8 cellular contexts compared by ENCODE assay signal in the genomic region with DNA sequence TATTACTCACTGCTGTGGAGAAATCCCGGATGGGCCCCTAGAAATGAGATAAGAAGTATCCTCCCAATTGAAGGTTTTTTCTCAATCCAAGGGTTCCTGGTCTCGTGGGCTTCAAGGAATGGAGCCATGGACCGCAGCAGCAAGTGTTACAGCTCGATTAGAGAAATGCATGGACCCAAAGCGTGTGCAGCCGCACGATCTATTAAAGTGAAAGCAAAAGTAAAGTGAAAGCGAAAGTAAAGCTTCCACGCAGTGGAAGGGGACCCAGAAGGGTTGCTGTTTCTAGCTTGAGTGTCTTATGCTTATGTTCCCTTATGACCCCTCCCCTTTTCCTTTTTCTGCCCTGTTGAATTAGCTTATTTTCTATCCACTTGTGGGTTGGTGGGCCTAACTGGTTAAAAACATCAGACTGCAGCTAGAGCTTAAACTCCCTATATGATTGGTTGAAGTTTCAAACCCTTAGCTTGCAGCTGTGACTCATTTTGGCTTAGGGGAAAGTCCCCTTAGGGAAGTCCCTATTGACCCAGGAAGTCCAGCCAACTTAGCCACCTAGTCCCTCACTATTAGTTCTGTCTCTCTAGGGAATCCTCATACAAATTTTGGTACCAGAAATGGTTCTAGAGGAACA.
DNase-seq lines count a peak whose midpoint lies in the region; ATAC-seq, FAIRE-seq and TF ChIP-seq lines count a peak whose summit lies in the region.

No MANE protein-coding gene starts in this region.

- no peaks in the 10 kb centered on the region for H3K27me3 Mint-ChIP-seq in CD14-positive monocyte (ENCODE audit: low read depth in 3 of 3)

- H3K36me3 ChIP-seq in small intestine (ENCODE audit: control insufficient read depth in 2 of 2, insufficient read depth in 2 of 2, low read length in 2 of 2) = no peaks in the 10 kb centered on the region

- peaks cover 0 to 5% (median 2%) of the 10 kb centered on the region in 7 donors for H3K9me3 Mint-ChIP-seq in CD14-positive monocyte

- H3K36me3 Mint-ChIP-seq in CD14-positive monocyte = peaks cover 0 to 4% of the 10 kb centered on the region in 2 donors

- FAIRE-seq in small intestine (lab: Jason Lieb, UNC) = no peak

- ATAC-seq in GM19025 (IDR thresholded peaks at IDR 0.05; ENCODE audit: low read depth, unreplicated experiment) = peak; percentile 68
- peak; percentile 65 for ATAC-seq in HG03108 (IDR thresholded peaks at IDR 0.05; ENCODE audit: unreplicated experiment)

- TF ChIP-seq CTCF in CD14-positive monocyte (IDR thresholded peaks at IDR 0.05) (no peak), fibroblast of villous mesenchyme (IDR thresholded peaks at IDR 0.05; ENCODE audit: insufficient read depth, low read depth, low read length) (no peak)

- 15 to 29% (median 20%) methylated on average over 9 of the region's 9 CpGs for WGBS in small intestine, 3 donors

- no peaks in the 10 kb centered on the region for H3K9me3 ChIP-seq in small intestine (ENCODE audit: control insufficient read depth, low read depth)

- H3K27me3 ChIP-seq in small intestine (ENCODE audit: control insufficient read depth in 2 of 2, insufficient read depth in 2 of 2, low read length in 2 of 2) = no peaks in the 10 kb centered on the region

- H3K27ac Mint-ChIP-seq in CD14-positive monocyte = peak overlapping the region; percentile 95 to 98 (median 97)

- DNase-seq in CD14-positive monocyte (ENCODE audit: low spot score) = peak; percentile 73
- peak; percentile 29 for DNase-seq in NCI-H2196 treated with DMSO at 0.1 percent for 48 hours (lab: John Stamatoyannopoulos, UW; ENCODE audit: unreplicated experiment)
- peak; percentile 29 to 37 for DNase-seq in activated CD4-positive, alpha-beta T cell treated with anti-CD3 and anti-CD28 coated beads, Interleukin-2, amount 50 U/mL, for 24 hours (ENCODE audit: low read depth in 1 of 2, low spot score in 1 of 2)
- peak; percentile 60 for DNase-seq in fibroblast of villous mesenchyme (ENCODE audit: low read depth)
- DNase-seq in small intestine = peak; percentile 90
- DNase-seq in hippocampal formation (lab: John Stamatoyannopoulos, UW) = no peak

- H3K27ac ChIP-seq in small intestine (ENCODE audit: low read depth in 1 of 2, low read length in 1 of 2) = peak overlapping the region; percentile 78 to 93

- H3K4me1 ChIP-seq in small intestine (ENCODE audit: control insufficient read depth in 2 of 2, insufficient read depth in 1 of 2, low read depth in 1 of 2, low read length in 1 of 2) = peaks cover 0 to 10% of the 10 kb centered on the region in 2 donors

- H3K4me3 ChIP-seq in fibroblast of villous mesenchyme (ENCODE audit: low read depth, low read length) = peak overlapping the region; percentile 60
- H3K4me3 ChIP-seq in small intestine (ENCODE audit: low read depth in 1 of 2, low read length in 2 of 2) = peak overlapping the region; percentile 51 to 54

- H3K4me1 Mint-ChIP-seq in CD14-positive monocyte = peaks cover 21% of the 10 kb centered on the region

- intact Hi-C loops in CD14-positive monocyte (cut with micrococcal nuclease) = loop anchor here in 1 of 2 donors (10.0 kb wide), 1 partner anchor 51 kb away; no protein-coding TSS in a partner anchor

- H3K4me3 Mint-ChIP-seq in CD14-positive monocyte = peak overlapping the region; percentile 90 to 96

Comparison
In these comparisons a context has a peak if more than half of its experiments do, and no peak if none do; other contexts are left out.
1. DNase-seq: peak in CD14-positive monocyte (single experiment), NCI-H2196 treated with DMSO at 0.1 percent for 48 hours (single experiment), activated CD4-positive, alpha-beta T cell treated with anti-CD3 and anti-CD28 coated beads, Interleukin-2, amount 50 U/mL, for 24 hours (2 of 2), fibroblast of villous mesenchyme (single experiment) and small intestine (single experiment); none in hippocampal formation (0 of 2).